Comparison of ENCODE assay signal across 8 cellular contexts in genomic region chr6:85323435-85324040, GRCh38.
DNase-seq lines count a peak whose midpoint lies in the region; ATAC-seq and TF ChIP-seq lines count a peak whose summit lies in the region.

No MANE protein-coding gene starts in this region.

- peak; percentile 66 for TF ChIP-seq CTCF in mucosa of descending colon (IDR thresholded peaks at IDR 0.05)

- DNase-seq in COLO668 (lab: John Stamatoyannopoulos, UW; ENCODE audit: unreplicated experiment) = peak; percentile 65
- peak; percentile 51 to 82 for DNase-seq in NCI-H526 (lab: John Stamatoyannopoulos, UW)
- DNase-seq in activated CD4-positive, alpha-beta T cell treated with anti-CD3 and anti-CD28 coated beads, Interleukin-2, amount 50 U/mL, for 48 hours = peak; percentile 74 to 83
- peak; percentile 71 for DNase-seq in effector CD8-positive, alpha-beta T cell (lab: John Stamatoyannopoulos, UW)
- DNase-seq in mucosa of descending colon = peak in 2 of 3 donors; percentile 59 to 92
- peak; percentile 11 to 61 for DNase-seq in stimulated activated CD8-positive, alpha-beta memory T cell treated with anti-CD3 and anti-CD28 coated beads, Interleukin-7, amount 100 ng/mL, for 48 hours (ENCODE audit: extremely low read depth in 1 of 2, low read depth in 1 of 2)

- intact Hi-C loops in mucosa of descending colon (cut with DNase I, micrococcal nuclease) = no loop called here

- H3K9me3 ChIP-seq in mucosa of descending colon = no peaks in the 10 kb centered on the region

- no peak overlapping the region for H3K4me3 ChIP-seq in mucosa of descending colon

- no peaks in the 10 kb centered on the region for H3K36me3 ChIP-seq in mucosa of descending colon (ENCODE audit: low read depth)

- peak; percentile 89 for ATAC-seq in GM19395 (IDR thresholded peaks at IDR 0.05; ENCODE audit: unreplicated experiment)
- peak; percentile 82 for ATAC-seq in HG03520 (IDR thresholded peaks at IDR 0.05; ENCODE audit: unreplicated experiment)
- peak; percentile 76 for ATAC-seq in mucosa of descending colon

- H3K4me1 ChIP-seq in mucosa of descending colon (ENCODE audit: low read depth) = no peaks in the 10 kb centered on the region
